ENCODE assay signal across 18 cellular contexts in the genomic region with DNA sequence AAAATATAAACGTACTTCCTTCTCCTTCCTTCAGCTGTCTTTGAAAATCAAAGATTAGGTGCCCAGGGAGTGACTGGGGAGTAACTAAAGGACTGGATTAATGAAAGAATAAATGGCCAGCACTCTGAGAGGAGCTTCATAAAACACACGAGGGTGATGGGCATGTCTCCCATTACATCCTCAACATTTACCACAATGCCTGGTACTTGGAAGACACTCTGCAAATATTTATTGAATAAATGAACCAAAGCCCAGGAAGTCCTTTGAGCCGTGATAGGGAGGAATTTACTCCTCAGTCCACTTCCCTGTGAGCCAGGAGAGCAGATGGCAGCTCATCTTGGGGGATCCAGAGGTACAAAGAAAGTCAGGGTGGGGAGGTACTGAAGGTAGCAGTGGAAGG.
A peak's percentile ranks its signal among the peaks of the same experiment; 100 is the strongest.
DNase-seq lines count a peak whose midpoint lies in the region; ATAC-seq and FAIRE-seq lines count a peak whose summit lies in the region.
"Had no signal": no experiment of that assay in that cellular context is flagged by ENCODE, and none has a peak within 500 bp of the region (broad histone marks: within the 10 kb centered on the region; RNA-seq: fewer than 3 reads in every experiment).

No MANE protein-coding gene starts in this region.

- no peak for ATAC-seq in GM19395 (IDR thresholded peaks at IDR 0.05; ENCODE audit: unreplicated experiment)
- ATAC-seq in GM21737 (IDR thresholded peaks at IDR 0.05; ENCODE audit: unreplicated experiment) = no peak
- ATAC-seq: Right ventricle myocardium inferior had no signal

- FAIRE-seq in HTR-8/SVneo (lab: Jason Lieb, UNC) = no peak
- FAIRE-seq: GM12892, RCC 7860 had no signal

- DNase-seq in DMS153 (lab: John Stamatoyannopoulos, UW) = peak; percentile 89
- DNase-seq in DMS79 treated with DMSO at 0.1 percent for 48 hours (lab: John Stamatoyannopoulos, UW) = peak; percentile 38
- peak; percentile 40 for DNase-seq in NCI-H2029 treated with DMSO at 0.1 percent for 48 hours (lab: John Stamatoyannopoulos, UW)
- DNase-seq in NCI-H748 (lab: John Stamatoyannopoulos, UW; ENCODE audit: unreplicated experiment) = peak; percentile 82
- DNase-seq in DMS 273 (lab: John Stamatoyannopoulos, UW; ENCODE audit: unreplicated experiment) = no peak
- no peak for DNase-seq in HTR-8/SVneo (ENCODE audit: insufficient read length, low spot score)
- DNase-seq: DMS 273 treated with DMSO at 0.1 percent for 48 hours, Kasumi-1, MM.1S, NCI-H1105, NCI-H2081 treated with DMSO at 0.1 percent for 48 hours, NCI-H510A, T-helper 2 cell had no signal

Comparison
In these comparisons a context has a peak if more than half of its experiments do, and no peak if none do; other contexts are left out.
1. DNase-seq: peak in DMS153 (single experiment), DMS79 treated with DMSO at 0.1 percent for 48 hours (single experiment), NCI-H2029 treated with DMSO at 0.1 percent for 48 hours (single experiment) and NCI-H748 (single experiment); none in DMS 273 (single experiment) and HTR-8/SVneo (single experiment).